Comparison of ENCODE assay signal across 8 cellular contexts in the genomic region with DNA sequence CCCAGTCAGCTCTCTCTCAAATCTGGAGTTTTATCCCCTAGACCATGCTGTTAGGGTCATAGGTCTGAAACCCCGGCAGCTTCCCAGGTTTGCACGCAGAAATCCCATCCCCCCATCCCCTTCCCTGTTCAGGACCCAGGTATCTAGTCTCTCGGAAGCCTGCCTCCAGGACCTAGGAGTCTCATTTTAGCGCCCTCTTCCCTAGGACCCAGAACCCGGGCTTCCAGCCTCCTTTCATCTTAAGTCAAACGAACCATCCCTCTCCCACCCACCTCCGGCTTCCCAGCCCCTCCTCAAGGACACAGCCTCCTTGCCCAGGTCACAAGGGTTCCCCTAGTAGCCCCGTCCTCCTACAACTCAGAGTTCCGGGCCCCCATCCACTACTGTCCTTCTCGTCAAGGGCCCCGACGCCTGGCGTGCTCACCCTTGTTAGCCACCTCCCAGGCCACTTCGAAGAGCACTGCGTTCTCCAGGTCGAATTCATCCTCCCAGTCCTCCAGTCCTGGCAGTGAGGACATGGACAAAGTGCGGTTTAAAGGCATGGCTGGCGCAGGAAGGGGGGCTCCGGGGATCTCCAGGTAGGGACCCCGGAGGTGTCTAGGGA. TPM values are rescaled to one million over a fixed set of nuclear protein-coding genes. Genes with fewer than 3 reads are reported as not detected.
DNase-seq lines count a peak whose midpoint lies in the region; ATAC-seq and TF ChIP-seq lines count a peak whose summit lies in the region.

No MANE protein-coding gene starts in this region.

- no peaks in the 10 kb centered on the region for H3K27me3 ChIP-seq in ascending aorta

- no peaks in the 10 kb centered on the region for H3K9me3 Mint-ChIP-seq in stimulated activated naive CD8-positive, alpha-beta T cell treated with anti-CD3 and anti-CD28 coated beads, Interleukin-15, Interleukin-2, amounts not matched to agents 100 ng/mL and 50 ng/mL, for 24 hours

- intact Hi-C loops in ascending aorta (cut with DNase I): loop anchor here (1.0 to 5.0 kb wide), 5 partner anchors 13 to 155 kb away; a partner anchor contains a TSS

- peak overlapping the region; percentile 89 for H3K27ac Mint-ChIP-seq in stimulated activated naive CD8-positive, alpha-beta T cell treated with anti-CD3 and anti-CD28 coated beads, Interleukin-15, Interleukin-2, amounts not matched to agents 100 ng/mL and 50 ng/mL, for 24 hours

- H3K4me1 ChIP-seq in ascending aorta: peaks cover 21 to 26% of the 10 kb centered on the region in 2 donors

- H3K9me3 ChIP-seq in ascending aorta (no peaks in the 10 kb centered on the region), iPS-18c (ENCODE audit: control insufficient read depth, insufficient read depth, low read length) (no peaks in the 10 kb centered on the region)

- H3K36me3 Mint-ChIP-seq in stimulated activated naive CD8-positive, alpha-beta T cell treated with anti-CD3 and anti-CD28 coated beads, Interleukin-15, Interleukin-2, amounts not matched to agents 100 ng/mL and 50 ng/mL, for 24 hours (ENCODE audit: low read depth): peaks cover 36% of the 10 kb centered on the region

- ATAC-seq in HG03460 (IDR thresholded peaks at IDR 0.05; ENCODE audit: unreplicated experiment) (peak; percentile 10), GM21423 (IDR thresholded peaks at IDR 0.05; ENCODE audit: unreplicated experiment) (no peak)

- TF ChIP-seq CTCF in GM12875 (IDR thresholded peaks at IDR 0.05; ENCODE audit: borderline replicate concordance, insufficient read depth, low read depth, low read length): no peak
- no peak for TF ChIP-seq CTCF in ascending aorta (IDR thresholded peaks at IDR 0.05)

- peak overlapping the region; percentile 94 for H3K27ac ChIP-seq in ascending aorta

- peaks cover 10 to 21% of the 10 kb centered on the region in 2 donors for H3K36me3 ChIP-seq in ascending aorta

- peak overlapping the region; percentile 100 for H3K4me3 Mint-ChIP-seq in stimulated activated naive CD8-positive, alpha-beta T cell treated with anti-CD3 and anti-CD28 coated beads, Interleukin-15, Interleukin-2, amounts not matched to agents 100 ng/mL and 50 ng/mL, for 24 hours

- peaks cover 52% of the 10 kb centered on the region for H3K4me1 Mint-ChIP-seq in stimulated activated naive CD8-positive, alpha-beta T cell treated with anti-CD3 and anti-CD28 coated beads, Interleukin-15, Interleukin-2, amounts not matched to agents 100 ng/mL and 50 ng/mL, for 24 hours (ENCODE audit: low read depth)

- H3K27me3 Mint-ChIP-seq in stimulated activated naive CD8-positive, alpha-beta T cell treated with anti-CD3 and anti-CD28 coated beads, Interleukin-15, Interleukin-2, amounts not matched to agents 100 ng/mL and 50 ng/mL, for 24 hours: no peaks in the 10 kb centered on the region

- H3K4me3 ChIP-seq in GM12875 (ENCODE audit: low read depth, low read length) (peak overlapping the region; percentile 75), ascending aorta (peak overlapping the region; percentile 58 to 81), iPS-18c (ENCODE audit: insufficient read depth, low read depth, low read length) (peak overlapping the region; percentile 95)

- DNase-seq in ascending aorta (ENCODE audit: low spot score in 2 of 2) (no peak), GF-D8 (lab: John Stamatoyannopoulos, UW) (no peak), NCI-H446 (lab: John Stamatoyannopoulos, UW) (no peak)

RNA-seq across cellular contexts. Expression of a gene that starts 0.4 kb away (rescaled TPM):
- total RNA-seq in ascending aorta: 21.8 TPM

RNA-seq across cellular contexts. Expression of a gene that starts 1.0 kb away (rescaled TPM):
- total RNA-seq in ascending aorta: 106 TPM

RNA-seq across cellular contexts. Expression of a gene that starts 24.2 kb away (rescaled TPM):
- total RNA-seq in ascending aorta: not detected

RNA-seq across cellular contexts. Expression of a gene that starts 27.6 kb away (rescaled TPM):
- total RNA-seq in ascending aorta: 7,736 TPM

RNA-seq across cellular contexts. Expression of a gene that starts 31.5 kb away (rescaled TPM):
- not detected for total RNA-seq in ascending aorta
